ENCODE assay signal across 26 cellular contexts in genomic region chr9:75683591-75683990, GRCh38.
"Had no signal": no experiment of that assay in that cellular context is flagged by ENCODE, and none has a peak within 500 bp of the region (broad histone marks: within the 10 kb centered on the region; RNA-seq: fewer than 3 reads in every experiment).

No MANE protein-coding gene starts in this region.

- H3K27ac Mint-ChIP-seq: activated CD4-positive, alpha-beta memory T cell treated with anti-CD3 and anti-CD28 coated beads, Interleukin-2, amount 10 ng/mL, durations not matched to agents 7 days and 5 days; activated CD4-positive, alpha-beta T cell treated with anti-CD3 and anti-CD28 coated beads, Interleukin-2, amount 10 ng/mL, durations not matched to agents 24 days and 14 days; activated naive CD4-positive, alpha-beta T cell treated with anti-CD3 and anti-CD28 coated beads for 36 hours; activated T-cell treated with anti-CD3 and anti-CD28 coated beads, Interleukin-2, amount 50 U/mL, for 72 hours; brain; dendritic cell treated with granulocyte-macrophage colony-stimulating factor and Interleukin-4, amounts not matched to agents 40 ng/mL and 50 ng/mL, for 4 days; naive thymus-derived CD4-positive, alpha-beta T cell; stimulated activated effector memory CD8-positive, alpha-beta T cell treated with anti-CD3 and anti-CD28 coated beads, Interleukin-12 subunit alpha, Interleukin-12 subunit beta, amount 100 ng/mL, for 72 hours; stimulated activated naive CD8-positive, alpha-beta T cell treated with anti-CD3 and anti-CD28 coated beads, Interleukin-15, amount 100 ng/mL, for 72 hours; T-helper 2 cell treated with Interferon-gamma antibody and Interleukin-4, amounts not matched to agents 5 μg/mL and 100 μg/mL, for 36 hours had no signal

- H3K4me3 ChIP-seq: lower lobe of right lung, right lobe of liver, tibial artery had no signal

- H3K27me3 ChIP-seq: right lobe of liver, tibial artery had no signal

- H3K4me1 ChIP-seq: lower lobe of right lung, right lobe of liver, tibial artery had no signal

- H3K9me3 Mint-ChIP-seq: activated CD4-positive, alpha-beta memory T cell treated with anti-CD3 and anti-CD28 coated beads, Interleukin-2, amount 10 ng/mL, durations not matched to agents 7 days and 5 days; activated CD4-positive, alpha-beta T cell treated with anti-CD3 and anti-CD28 coated beads, Interleukin-2, amount 10 ng/mL, durations not matched to agents 24 days and 14 days; T-helper 2 cell treated with Interferon-gamma antibody and Interleukin-4, amounts not matched to agents 5 μg/mL and 100 μg/mL, for 36 hours had no signal

- DNase-seq: activated CD4-positive, alpha-beta memory T cell treated with anti-CD3 and anti-CD28 coated beads, Interleukin-2, amount 10 ng/mL, durations not matched to agents 7 days and 5 days; activated CD4-positive, alpha-beta T cell treated with anti-CD3 and anti-CD28 coated beads, Interleukin-2, amount 10 ng/mL, durations not matched to agents 24 days and 14 days; activated effector memory CD4-positive, alpha-beta T cell treated with Interleukin-2 at 50 U/mL for 16 hours; activated naive CD4-positive, alpha-beta T cell treated with anti-CD3 and anti-CD28 coated beads for 36 hours; activated T-cell treated with anti-CD3 and anti-CD28 coated beads, Interleukin-2, amount 50 U/mL, for 72 hours; caudate nucleus; effector CD4-positive, alpha-beta T cell; head of caudate nucleus; hypothalamus; lower lobe of right lung; naive thymus-derived CD4-positive, alpha-beta T cell; posterior cingulate gyrus; right lobe of liver; small intestine; stimulated activated CD4-positive, alpha-beta T cell treated with anti-CD3 and anti-CD28 coated beads, Interleukin-2, amount 100 ng/mL, for 24 hours; stimulated activated naive CD8-positive, alpha-beta T cell treated with anti-CD3 and anti-CD28 coated beads, Interleukin-15, amount 100 ng/mL, for 72 hours; tibial artery had no signal

- H3K36me3 Mint-ChIP-seq: brain; naive thymus-derived CD4-positive, alpha-beta T cell; stimulated activated effector memory CD8-positive, alpha-beta T cell treated with anti-CD3 and anti-CD28 coated beads, Interleukin-12 subunit alpha, Interleukin-12 subunit beta, amount 100 ng/mL, for 72 hours had no signal

- H3K4me1 Mint-ChIP-seq: activated CD4-positive, alpha-beta memory T cell treated with anti-CD3 and anti-CD28 coated beads, Interleukin-2, amount 10 ng/mL, durations not matched to agents 7 days and 5 days; activated CD4-positive, alpha-beta T cell treated with anti-CD3 and anti-CD28 coated beads, Interleukin-2, amount 10 ng/mL, durations not matched to agents 24 days and 14 days; brain; naive thymus-derived CD4-positive, alpha-beta T cell; neural crest cell; stimulated activated effector memory CD8-positive, alpha-beta T cell treated with anti-CD3 and anti-CD28 coated beads, Interleukin-12 subunit alpha, Interleukin-12 subunit beta, amount 100 ng/mL, for 72 hours; stimulated activated naive CD8-positive, alpha-beta T cell treated with anti-CD3 and anti-CD28 coated beads, Interleukin-15, amount 100 ng/mL, for 72 hours had no signal

- FAIRE-seq: frontal cortex, keratinocyte had no signal

- H3K9me3 ChIP-seq: lower lobe of right lung, right lobe of liver, tibial artery had no signal

- H3K36me3 ChIP-seq: lower lobe of right lung, right lobe of liver, tibial artery had no signal

- H3K4me3 Mint-ChIP-seq: activated CD4-positive, alpha-beta memory T cell treated with anti-CD3 and anti-CD28 coated beads, Interleukin-2, amount 10 ng/mL, durations not matched to agents 7 days and 5 days; activated CD4-positive, alpha-beta T cell treated with anti-CD3 and anti-CD28 coated beads, Interleukin-2, amount 10 ng/mL, durations not matched to agents 24 days and 14 days; activated naive CD4-positive, alpha-beta T cell treated with anti-CD3 and anti-CD28 coated beads for 36 hours; activated T-cell treated with anti-CD3 and anti-CD28 coated beads, Interleukin-2, amount 50 U/mL, for 72 hours; brain; dendritic cell treated with granulocyte-macrophage colony-stimulating factor and Interleukin-4, amounts not matched to agents 40 ng/mL and 50 ng/mL, for 4 days; naive thymus-derived CD4-positive, alpha-beta T cell; neural crest cell; stimulated activated effector memory CD8-positive, alpha-beta T cell treated with anti-CD3 and anti-CD28 coated beads, Interleukin-12 subunit alpha, Interleukin-12 subunit beta, amount 100 ng/mL, for 72 hours; stimulated activated naive CD8-positive, alpha-beta T cell treated with anti-CD3 and anti-CD28 coated beads, Interleukin-15, amount 100 ng/mL, for 72 hours; T-helper 2 cell treated with Interferon-gamma antibody and Interleukin-4, amounts not matched to agents 5 μg/mL and 100 μg/mL, for 36 hours had no signal

- ATAC-seq: activated CD4-positive, CD25-positive, alpha-beta regulatory T cell treated with anti-CD3 and anti-CD28 coated beads, Interleukin-2, amount 50 U/mL, for 24 hours; activated T-cell treated with anti-CD3 and anti-CD28 coated beads, Interleukin-2, amount 50 U/mL, for 72 hours; left lobe of liver; lower lobe of right lung; naive thymus-derived CD4-positive, alpha-beta T cell; right lobe of liver; stimulated activated effector memory CD8-positive, alpha-beta T cell treated with anti-CD3 and anti-CD28 coated beads, Interleukin-12 subunit alpha, Interleukin-12 subunit beta, amount 100 ng/mL, for 72 hours; stimulated activated naive CD8-positive, alpha-beta T cell treated with anti-CD3 and anti-CD28 coated beads, Interleukin-15, amount 100 ng/mL, for 72 hours had no signal

- H3K27me3 Mint-ChIP-seq: activated CD4-positive, alpha-beta memory T cell treated with anti-CD3 and anti-CD28 coated beads, Interleukin-2, amount 10 ng/mL, durations not matched to agents 7 days and 5 days; activated CD4-positive, alpha-beta T cell treated with anti-CD3 and anti-CD28 coated beads, Interleukin-2, amount 10 ng/mL, durations not matched to agents 24 days and 14 days; dendritic cell treated with granulocyte-macrophage colony-stimulating factor and Interleukin-4, amounts not matched to agents 40 ng/mL and 50 ng/mL, for 4 days had no signal
